In genomic region chr6:52063584-52064400, GRCh38 we compare ENCODE assay signal across 8 cellular contexts. TPM values are rescaled to one million over a fixed set of nuclear protein-coding genes. Genes with fewer than 3 reads are reported as not detected.
DNase-seq lines count a peak whose midpoint lies in the region; ATAC-seq and TF ChIP-seq lines count a peak whose summit lies in the region.

No MANE protein-coding gene starts in this region.

- no peak for TF ChIP-seq POLR2A in GM18505 (IDR thresholded peaks at IDR 0.05; ENCODE audit: borderline replicate concordance, extremely low read depth, insufficient read depth, insufficient read length)
- TF ChIP-seq POLR2A in esophagus muscularis mucosa (IDR thresholded peaks at IDR 0.05; ENCODE audit: low read depth) = no peak

- BruUV-seq in A673 (replicated peaks; lab: Mats Ljungman, UMichigan) = no TSS peak

- no peak overlapping the region for H2AFZ ChIP-seq in trophoblast cell (ENCODE audit: insufficient read depth, low read length, poor library complexity)

- H2BK12ac ChIP-seq in trophoblast cell (ENCODE audit: low read length) = no peak overlapping the region

- H3K4me1 ChIP-seq in A673 (ENCODE audit: insufficient read depth, low read length, poor library complexity, severe bottlenecking) (peaks cover 45% of the 10 kb centered on the region), esophagus muscularis mucosa (peaks cover 0 to 5% (median 0%) of the 10 kb centered on the region in 4 donors), trophoblast cell (ENCODE audit: control insufficient read depth in 1 of 2, insufficient read depth in 2 of 2, low read length in 2 of 2) (peaks cover 4 to 5% of the 10 kb centered on the region in 2 experiments), aorta (ENCODE audit: control insufficient read depth in 1 of 2, insufficient read depth in 2 of 2, low read length in 2 of 2) (no peaks in the 10 kb centered on the region)

- H3K27me3 ChIP-seq in A673 (replicated peaks; ENCODE audit: insufficient read depth, low read depth, low read length, poor library complexity) (no peaks in the 10 kb centered on the region), esophagus muscularis mucosa (no peaks in the 10 kb centered on the region), trophoblast cell (ENCODE audit: insufficient read depth, low read length) (no peaks in the 10 kb centered on the region), aorta (ENCODE audit: control insufficient read depth in 1 of 2, insufficient read depth in 2 of 2, low read length in 1 of 2) (no peaks in the 10 kb centered on the region)

- no peak overlapping the region for H4K12ac ChIP-seq in trophoblast cell (ENCODE audit: low read depth, low read length)

- no peaks in the 10 kb centered on the region for H3K36me3 ChIP-seq in A673 (ENCODE audit: insufficient read depth, low read length, poor library complexity, severe bottlenecking)
- no peaks in the 10 kb centered on the region for H3K36me3 ChIP-seq in esophagus muscularis mucosa
- H3K36me3 ChIP-seq in trophoblast cell (ENCODE audit: control insufficient read depth in 1 of 2, insufficient read depth in 2 of 2, low read length in 2 of 2) = no peaks in the 10 kb centered on the region
- no peaks in the 10 kb centered on the region for H3K36me3 ChIP-seq in aorta (ENCODE audit: control insufficient read depth in 1 of 2, insufficient read depth in 2 of 2, low read length in 1 of 2)

- peak overlapping the region; percentile 15 for H3K4me2 ChIP-seq in trophoblast cell (ENCODE audit: low read length)

- WGBS in esophagus muscularis mucosa = 32% methylated on average over 5 of the region's 5 CpGs
- WGBS in trophoblast cell (ENCODE audit: extremely low coverage, insufficient coverage, insufficient read length) = no CpG with 5 or more reads among the region's 5 CpGs
- WGBS in aorta, 2 donors = 19 to 20% methylated on average over 5 of the region's 5 CpGs

- no peak overlapping the region for H2BK5ac ChIP-seq in trophoblast cell (ENCODE audit: low read depth, low read length, poor library complexity)

- no peak overlapping the region for H3K9ac ChIP-seq in trophoblast cell (ENCODE audit: low read length)

- H4K8ac ChIP-seq in trophoblast cell (ENCODE audit: low read depth, low read length) = peak overlapping the region; percentile 13

- TF ChIP-seq CTCF in A673 (conservative IDR thresholded peaks at IDR 0.05; ENCODE audit: low read depth, low read length) = peak; percentile 88
- peak; percentile 31 to 49 (median 43) for TF ChIP-seq CTCF in esophagus muscularis mucosa (IDR thresholded peaks at IDR 0.05)

- POLR2A ChIA-PET in A673 (lab: Charles Lee; ENCODE audit: low non-redundant PET) = interaction anchor here (0.6 to 0.7 kb wide), 2 partner anchors 51 to 207 kb away, joined by 3 to 12 read pairs; no protein-coding TSS in a partner anchor

- CTCF ChIA-PET in A673 (lab: Charles Lee) = interaction anchor here (0.6 to 1.4 kb wide), 4 partner anchors 9 to 200 kb away, joined by 3 to 7 read pairs (median 3); no protein-coding TSS in a partner anchor

- intact Hi-C loops in A673 (cut with micrococcal nuclease; ENCODE audit: unreplicated experiment) (loop anchor here (1.0 to 5.0 kb wide), 4 partner anchors 52 to 199 kb away; no protein-coding TSS in a partner anchor), esophagus muscularis mucosa (cut with DNase I) (no loop called here), aorta (cut with DNase I) (loop anchor here in 1 of 2 donors (10.0 kb wide), 1 partner anchor 201 kb away; no protein-coding TSS in a partner anchor)

- no peak overlapping the region for H3K18ac ChIP-seq in trophoblast cell (ENCODE audit: low read length)

- H3K4me3 ChIP-seq in A673 (ENCODE audit: low read depth, low read length, poor library complexity, severe bottlenecking) (no peak overlapping the region), esophagus muscularis mucosa (peak overlapping the region in 1 of 4 donors; percentile 29), trophoblast cell (ENCODE audit: low read depth, low read length) (no peak overlapping the region), aorta (ENCODE audit: low read length in 2 of 2) (no peak overlapping the region)

- peak overlapping the region; percentile 90 for H3K27ac ChIP-seq in A673 (ENCODE audit: low read depth, low read length, poor library complexity, severe bottlenecking)
- no peak overlapping the region for H3K27ac ChIP-seq in esophagus muscularis mucosa (replicated peaks in 1 of 4)
- H3K27ac ChIP-seq in trophoblast cell (ENCODE audit: low read depth, low read length) = no peak overlapping the region
- no peak overlapping the region for H3K27ac ChIP-seq in aorta (ENCODE audit: low read depth in 1 of 2, low read length in 2 of 2)

- no peak overlapping the region for H3K4ac ChIP-seq in trophoblast cell (ENCODE audit: low read depth, low read length)

- H2AK5ac ChIP-seq in trophoblast cell (ENCODE audit: low read length) = no peak overlapping the region

- no peak overlapping the region for H4K91ac ChIP-seq in trophoblast cell (ENCODE audit: low read depth, low read length)

- no peaks in the 10 kb centered on the region for H3K79me1 ChIP-seq in trophoblast cell (ENCODE audit: low read length)

- peak; percentile 97 for ATAC-seq in GM18505 (IDR thresholded peaks at IDR 0.05; ENCODE audit: unreplicated experiment)
- peak; percentile 98 for ATAC-seq in HG02938 (IDR thresholded peaks at IDR 0.05; ENCODE audit: unreplicated experiment)
- ATAC-seq in aorta (ENCODE audit: low FRiP score) = peak; percentile 59

- no peak for TF ChIP-seq EP300 in esophagus muscularis mucosa (IDR thresholded peaks at IDR 0.05)

- peak; percentile 99 for DNase-seq in A673 (ENCODE audit: low spot score)
- peak; percentile 50 to 66 for DNase-seq in NCI-H526 (lab: John Stamatoyannopoulos, UW)
- peak; percentile 76 for DNase-seq in activated CD8-positive, alpha-beta memory T cell treated with anti-CD3 and anti-CD28 coated beads for 24 hours
- no peak for DNase-seq in esophagus muscularis mucosa (ENCODE audit: extremely low spot score)
- peak; percentile 7 to 42 for DNase-seq in trophoblast cell
- DNase-seq in aorta = no peak

- H3K23ac ChIP-seq in trophoblast cell (ENCODE audit: low read length) = no peak overlapping the region

- H2BK120ac ChIP-seq in trophoblast cell (ENCODE audit: insufficient read depth, low read length, poor library complexity) = no peak overlapping the region

- no peak overlapping the region for H3K14ac ChIP-seq in trophoblast cell (ENCODE audit: low read length)

- H3K79me2 ChIP-seq in trophoblast cell (ENCODE audit: control insufficient read depth, insufficient read depth, low read length, poor library complexity) = no peaks in the 10 kb centered on the region

- no peaks in the 10 kb centered on the region for H3K9me3 ChIP-seq in A673 (ENCODE audit: low read depth, low read length, poor library complexity, severe bottlenecking)
- no peaks in the 10 kb centered on the region for H3K9me3 ChIP-seq in esophagus muscularis mucosa
- no peaks in the 10 kb centered on the region for H3K9me3 ChIP-seq in trophoblast cell (ENCODE audit: insufficient read depth, low read depth, low read length)
- H3K9me3 ChIP-seq in aorta (ENCODE audit: control insufficient read depth, low read length) = no peaks in the 10 kb centered on the region

RNA-seq across cellular contexts. Expression of gene PKHD1, which starts 23.6 kb away (rescaled TPM):
- 0.31 and 0.43 TPM in 2 replicates for total RNA-seq in A673 (2021)
- total RNA-seq in esophagus muscularis mucosa = under 1 TPM in 1 of 4 donors, not detected in 3; under 0.01 TPM
- 0.01 TPM in 2 replicates for polyA plus RNA-seq in trophoblast cell (2013)
- under 1 TPM in 1 of 2 donors, not detected in 1; 0.06 TPM for total RNA-seq in aorta
- not detected for polyA plus RNA-seq in aorta

Comparison
In these comparisons a context has a peak if more than half of its experiments do, and no peak if none do; other contexts are left out.
1. DNase-seq: peak in A673 (single experiment), NCI-H526 (2 of 2), activated CD8-positive, alpha-beta memory T cell treated with anti-CD3 and anti-CD28 coated beads for 24 hours (single experiment) and trophoblast cell (2 of 2); none in esophagus muscularis mucosa (single experiment) and aorta (0 of 2).
2. Peak in every context shown above with its lines, with median percentiles within 50 percentile points of each other: ATAC-seq.